In the genomic region with DNA sequence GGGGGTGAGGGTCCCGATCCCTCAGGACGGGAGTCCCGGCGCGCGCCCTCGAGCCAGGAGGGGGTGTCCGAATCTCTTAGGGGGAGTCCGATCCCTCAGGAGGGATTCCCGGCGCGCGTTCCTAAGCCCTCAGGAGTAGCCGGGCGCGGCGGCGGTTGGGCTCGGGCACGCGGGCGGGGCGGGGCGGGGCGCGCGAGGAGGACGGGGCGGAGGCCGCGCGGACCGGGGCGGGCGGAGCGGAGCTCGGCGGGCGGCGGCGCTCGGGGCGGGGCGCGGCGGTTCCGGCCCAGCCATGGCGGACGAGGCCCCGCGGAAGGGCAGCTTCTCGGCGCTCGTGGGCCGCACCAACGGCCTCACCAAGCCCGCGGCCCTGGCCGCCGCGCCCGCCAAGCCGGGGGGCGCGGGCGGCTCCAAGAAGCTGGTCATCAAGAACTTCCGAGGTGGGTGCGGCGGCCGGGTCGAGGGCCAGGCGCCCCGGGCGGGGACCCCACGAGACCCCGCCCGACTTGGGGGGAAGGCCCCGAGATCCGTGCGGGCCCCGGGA, we compare ENCODE assay signal across 8 cellular contexts. TPM values are rescaled to one million over a fixed set of nuclear protein-coding genes. Genes with fewer than 3 reads are reported as not detected.
DNase-seq lines count a peak whose midpoint lies in the region; ATAC-seq and TF ChIP-seq lines count a peak whose summit lies in the region.

Gene CUL4A (plus strand): TSS at position 278 of the 544 bp plus-strand sequence. CDS start 15 bp downstream, at position 293.

- H3K27ac Mint-ChIP-seq in immature natural killer cell = peak within 1 kb of the TSS; percentile 72 to 90 (median 84)

- no peaks in the 10 kb centered on the region for H3K9me3 Mint-ChIP-seq in immature natural killer cell

- H4K20me1 ChIP-seq in mammary epithelial cell (ENCODE audit: insufficient read depth, low read length) = no peaks in the 10 kb centered on the region

- H3K27me3 ChIP-seq in mammary epithelial cell (ENCODE audit: insufficient read depth, low read length) = no peaks in the 10 kb centered on the region

- H3K9me3 ChIP-seq in mammary epithelial cell (replicated peaks; ENCODE audit: insufficient read depth, low read length) = no peaks in the 10 kb centered on the region

- H3K36me3 ChIP-seq in mammary epithelial cell (ENCODE audit: insufficient read depth, low read length) = peaks cover 2% of the 10 kb centered on the region

- peak within 1 kb of the TSS; percentile 80 to 91 (median 85) for H3K4me3 Mint-ChIP-seq in immature natural killer cell

- peaks cover 16% of the 10 kb centered on the region for H3K4me1 ChIP-seq in mammary epithelial cell (ENCODE audit: insufficient read depth, low read length)

- dilution Hi-C loops in mammary epithelial cell (cut with HindIII; ENCODE audit: low sequenced_read_pairs) = no loop called here

- no TSS peak for BruUV-seq in mammary epithelial cell (replicated peaks; lab: Mats Ljungman, UMichigan)

- H3K27me3 Mint-ChIP-seq in immature natural killer cell (ENCODE audit: low read depth in 3 of 3) = peaks cover 0 to 12% (median 0%) of the 10 kb centered on the region in 3 donors

- H3K79me2 ChIP-seq in mammary epithelial cell (ENCODE audit: insufficient read depth, low read length) = peaks cover 90% of the 10 kb centered on the region

- peak; percentile 58 for DNase-seq in NCI-H1436 (lab: John Stamatoyannopoulos, UW)
- DNase-seq in NCI-H1436 treated with DMSO at 0.1 percent for 48 hours (lab: John Stamatoyannopoulos, UW) = no peak
- peak; percentile 80 for DNase-seq in NCI-H1092 treated with DMSO at 0.1 percent for 48 hours (lab: John Stamatoyannopoulos, UW)
- peak; percentile 73 for DNase-seq in mammary epithelial cell
- DNase-seq in immature natural killer cell = peak; percentile 55 to 66 (median 61)
- peak; percentile 53 to 69 for DNase-seq in stimulated activated CD4-positive, alpha-beta T cell treated with anti-CD3 and anti-CD28 coated beads, Interleukin-12 subunit alpha, Interleukin-12 subunit beta, amount 100 ng/mL, for 24 hours (ENCODE audit: low read depth in 2 of 2)

- peak within 1 kb of the TSS; percentile 93 for H2AFZ ChIP-seq in mammary epithelial cell (ENCODE audit: low read depth, low read length)

- CTCF ChIA-PET in mammary epithelial cell (lab: Charles Lee; ENCODE audit: low non-redundant PET) = interaction anchor here (0.6 kb wide), 1 partner anchor 278 kb away, joined by 5 read pairs; no protein-coding TSS in a partner anchor

- peak within 1 kb of the TSS; percentile 74 to 93 (median 87) for H3K4me3 ChIP-seq in mammary epithelial cell (replicated peaks in 1 of 3; ENCODE audit: insufficient read depth in 1 of 3, low read depth in 2 of 3, low read length in 3 of 3)

- peak; percentile 36 for ATAC-seq in HG02588 (IDR thresholded peaks at IDR 0.05; ENCODE audit: unreplicated experiment)

- no CpG with 5 or more reads among the region's 81 CpGs for WGBS in mammary epithelial cell (ENCODE audit: low coverage, missing lambda C conversion rate)

- peak within 1 kb of the TSS; percentile 88 for H3K4me2 ChIP-seq in mammary epithelial cell (ENCODE audit: insufficient read depth, low read depth, low read length)

- peak within 1 kb of the TSS; percentile 90 for H3K9ac ChIP-seq in mammary epithelial cell (ENCODE audit: insufficient read depth, low read length)

- intact Hi-C loops in mammary epithelial cell (cut with micrococcal nuclease) = loop anchor here (1.0 to 5.0 kb wide), 5 partner anchors 22 to 267 kb away; partner anchors contain the start of gene LAMP1

- H3K27ac ChIP-seq in VCaP = peak within 1 kb of the TSS; percentile 83
- H3K27ac ChIP-seq in mammary epithelial cell (ENCODE audit: insufficient read depth, low read depth, low read length) = peak within 1 kb of the TSS; percentile 94

- in situ Hi-C loops in mammary epithelial cell (cut with MboI; ENCODE audit: low sequenced_read_pairs in 2 of 2) = no loop called here

- H3K36me3 Mint-ChIP-seq in immature natural killer cell = peaks cover 6 to 7% (median 7%) of the 10 kb centered on the region in 3 donors

- no peak for TF ChIP-seq CTCF in VCaP (conservative IDR thresholded peaks at IDR 0.05)
- TF ChIP-seq CTCF in mammary epithelial cell (conservative IDR thresholded peaks at IDR 0.05 in 1 of 2, IDR thresholded peaks at IDR 0.05 in 1 of 2; ENCODE audit: extremely low read depth in 1 of 2, insufficient read depth in 1 of 2, low read depth in 1 of 2, low read length in 2 of 2) = no peak

- peaks cover 35 to 50% of the 10 kb centered on the region in 2 donors for H3K4me1 Mint-ChIP-seq in immature natural killer cell

RNA-seq across cellular contexts. Expression of gene CUL4A, which starts in this region (rescaled TPM):
- total RNA-seq in mammary epithelial cell = 100 to 1,000 TPM in 1 of 2 donors, 10 to 100 TPM in 1; 73.5 to 101 TPM
- polyA plus RNA-seq in mammary epithelial cell (50.8 TPM), immature natural killer cell (10 to 100 TPM; 27.8 to 56.4 (median 53.3) TPM)
- 57.6 TPM for polyA minus RNA-seq in mammary epithelial cell
